ENCODE assay signal across 39 cellular contexts in the genomic region with DNA sequence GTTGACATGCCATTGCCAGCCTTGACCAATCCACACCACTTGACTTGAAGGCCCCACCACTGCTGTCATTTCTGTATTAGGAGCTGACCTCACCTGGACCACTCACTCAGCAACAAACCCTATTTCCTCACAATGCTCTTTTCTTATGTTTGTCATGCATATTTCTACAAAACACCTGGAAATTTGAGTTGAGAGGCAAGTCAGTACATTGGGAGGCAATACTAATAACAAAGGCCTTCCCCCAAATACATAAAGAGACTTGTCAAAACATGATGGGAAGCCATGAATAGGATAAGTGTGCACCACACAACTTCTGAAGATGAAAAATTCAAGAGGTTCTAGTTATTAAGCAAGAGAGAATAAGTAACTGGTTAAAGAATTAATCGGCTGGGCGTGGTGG.
"Had no signal": no experiment of that assay in that cellular context is flagged by ENCODE, and none has a peak within 500 bp of the region (broad histone marks: within the 10 kb centered on the region; RNA-seq: fewer than 3 reads in every experiment).

No MANE protein-coding gene starts in this region.

- H3K4me1 ChIP-seq: adrenal gland, body of pancreas, breast epithelium had no signal

- H3K27me3 Mint-ChIP-seq: activated B cell treated with CpG ODN at 0.5 μM for 24 hours had no signal

- H3K27ac Mint-ChIP-seq: activated B cell treated with CpG ODN at 0.5 μM for 24 hours; activated CD4-positive, alpha-beta memory T cell treated with anti-CD3 and anti-CD28 coated beads, Interleukin-2, amount 10 ng/mL, durations not matched to agents 7 days and 5 days; activated CD4-positive, alpha-beta T cell treated with anti-CD3 and anti-CD28 coated beads, Interleukin-2, amount 10 ng/mL, durations not matched to agents 24 days and 14 days; activated CD8-positive, alpha-beta memory T cell treated with anti-CD3 and anti-CD28 coated beads, Interleukin-2, amount 10 ng/mL, durations not matched to agents 7 days and 5 days; activated CD8-positive, alpha-beta T cell treated with anti-CD3 and anti-CD28 coated beads, Interleukin-2, amount 10 ng/mL, durations not matched to agents 7 days and 5 days; activated naive CD4-positive, alpha-beta T cell treated with anti-CD3 and anti-CD28 coated beads for 36 hours; activated naive CD4-positive, alpha-beta T cell treated with anti-CD3 and anti-CD28 coated beads, Interleukin-2, amount 50 U/mL, for 72 hours; activated naive CD8-positive, alpha-beta T cell treated with anti-CD3 and anti-CD28 coated beads for 36 hours; activated T-cell treated with anti-CD3 and anti-CD28 coated beads, Interleukin-2, amount 50 U/mL, for 24 hours; activated T-helper 2 cell treated with anti-CD3 and anti-CD28 coated beads, Interferon-gamma antibody, Interleukin-2, Interleukin-4, amounts not matched to agents 10 μg/mL and 5 μg/mL and 100 μg/mL, durations not matched to agents 14 hours and 24 hours and 36 hours; T-helper 1 cell treated with Interleukin-12 subunit alpha and Interleukin-12 subunit beta and Interleukin-4 antibody, amounts not matched to agents 30 μg/mL and 1 μg/mL, for 36 hours; T-helper 2 cell treated with Interferon-gamma antibody and Interleukin-4, amounts not matched to agents 5 μg/mL and 100 μg/mL, for 36 hours had no signal

- H3K4me3 ChIP-seq: adrenal gland, body of pancreas, breast epithelium, cardiac muscle cell had no signal

- H3K9me3 Mint-ChIP-seq: activated B cell treated with CpG ODN at 0.5 μM for 24 hours; activated CD4-positive, alpha-beta memory T cell treated with anti-CD3 and anti-CD28 coated beads, Interleukin-2, amount 10 ng/mL, durations not matched to agents 7 days and 5 days; activated CD4-positive, alpha-beta T cell treated with anti-CD3 and anti-CD28 coated beads, Interleukin-2, amount 10 ng/mL, durations not matched to agents 24 days and 14 days; activated naive CD4-positive, alpha-beta T cell treated with anti-CD3 and anti-CD28 coated beads for 36 hours; activated naive CD4-positive, alpha-beta T cell treated with anti-CD3 and anti-CD28 coated beads, Interleukin-2, amount 50 U/mL, for 72 hours; activated naive CD8-positive, alpha-beta T cell treated with anti-CD3 and anti-CD28 coated beads for 36 hours; activated T-cell treated with anti-CD3 and anti-CD28 coated beads, Interleukin-2, amount 50 U/mL, for 24 hours; activated T-helper 2 cell treated with anti-CD3 and anti-CD28 coated beads, Interferon-gamma antibody, Interleukin-2, Interleukin-4, amounts not matched to agents 10 μg/mL and 5 μg/mL and 100 μg/mL, durations not matched to agents 14 hours and 24 hours and 36 hours; central memory CD8-positive, alpha-beta T cell; T-helper 1 cell treated with Interleukin-12 subunit alpha and Interleukin-12 subunit beta and Interleukin-4 antibody, amounts not matched to agents 30 μg/mL and 1 μg/mL, for 36 hours; T-helper 2 cell treated with Interferon-gamma antibody and Interleukin-4, amounts not matched to agents 5 μg/mL and 100 μg/mL, for 36 hours had no signal

- H3K36me3 Mint-ChIP-seq: activated CD8-positive, alpha-beta memory T cell treated with anti-CD3 and anti-CD28 coated beads, Interleukin-2, amount 10 ng/mL, durations not matched to agents 7 days and 5 days; activated naive CD4-positive, alpha-beta T cell treated with anti-CD3 and anti-CD28 coated beads, Interleukin-2, amount 50 U/mL, for 72 hours; activated naive CD8-positive, alpha-beta T cell treated with anti-CD3 and anti-CD28 coated beads for 36 hours had no signal

- DNase-seq: activated B cell treated with CpG ODN at 0.5 μM for 24 hours; activated CD4-positive, alpha-beta memory T cell treated with anti-CD3 and anti-CD28 coated beads, Interleukin-2, amount 10 ng/mL, durations not matched to agents 7 days and 5 days; activated CD4-positive, alpha-beta T cell treated with anti-CD3 and anti-CD28 coated beads for 4 hours; activated CD4-positive, alpha-beta T cell treated with anti-CD3 and anti-CD28 coated beads, Interleukin-2, amount 10 ng/mL, durations not matched to agents 24 days and 14 days; activated CD4-positive, alpha-beta T cell treated with anti-CD3 and anti-CD28 coated beads, Interleukin-2, amount 50 U/mL, for 1 hour; activated CD4-positive, alpha-beta T cell treated with anti-CD3 and anti-CD28 coated beads, Interleukin-2, amount 50 U/mL, for 4 hours; activated CD4-positive, CD25-positive, alpha-beta regulatory T cell treated with anti-CD3 and anti-CD28 coated beads, Interleukin-2, amount 50 U/mL, for 72 hours; activated CD8-positive, alpha-beta memory T cell treated with anti-CD3 and anti-CD28 coated beads for 24 hours; activated CD8-positive, alpha-beta memory T cell treated with anti-CD3 and anti-CD28 coated beads, Interleukin-2, amount 10 ng/mL, durations not matched to agents 7 days and 5 days; activated CD8-positive, alpha-beta memory T cell treated with anti-CD3 and anti-CD28 coated beads, Interleukin-2, amount 50 U/mL, for 48 hours; activated CD8-positive, alpha-beta T cell treated with anti-CD3 and anti-CD28 coated beads, Interleukin-2, amount 10 ng/mL, durations not matched to agents 7 days and 5 days; activated effector memory CD4-positive, alpha-beta T cell treated with Interleukin-2 at 50 U/mL for 16 hours; activated gamma-delta T cell treated with Interleukin-2 at 50 U/mL for 16 hours; activated naive CD4-positive, alpha-beta T cell; activated naive CD4-positive, alpha-beta T cell treated with anti-CD3 and anti-CD28 coated beads for 36 hours; activated naive CD4-positive, alpha-beta T cell treated with anti-CD3 and anti-CD28 coated beads, Interleukin-2, amount 50 U/mL, for 16 hours; activated naive CD8-positive, alpha-beta T cell treated with anti-CD3 and anti-CD28 coated beads for 36 hours; activated T-cell treated with anti-CD3 and anti-CD28 coated beads, Interleukin-2, amount 50 U/mL, for 24 hours; activated T-cell treated with anti-CD3 and anti-CD28 coated beads, Interleukin-2, amount 50 U/mL, for 48 hours; adrenal gland; amniotic stem cell; aorta; body of pancreas; brain microvascular endothelial cell; caudate nucleus; cerebellar nuclear complex; T-helper 1 cell; T-helper 2 cell; T-helper 9 cell had no signal

- H3K4me3 Mint-ChIP-seq: activated B cell treated with CpG ODN at 0.5 μM for 24 hours; activated CD4-positive, alpha-beta memory T cell treated with anti-CD3 and anti-CD28 coated beads, Interleukin-2, amount 10 ng/mL, durations not matched to agents 7 days and 5 days; activated CD4-positive, alpha-beta T cell treated with anti-CD3 and anti-CD28 coated beads, Interleukin-2, amount 10 ng/mL, durations not matched to agents 24 days and 14 days; activated CD8-positive, alpha-beta memory T cell treated with anti-CD3 and anti-CD28 coated beads, Interleukin-2, amount 10 ng/mL, durations not matched to agents 7 days and 5 days; activated CD8-positive, alpha-beta T cell treated with anti-CD3 and anti-CD28 coated beads, Interleukin-2, amount 10 ng/mL, durations not matched to agents 7 days and 5 days; activated naive CD4-positive, alpha-beta T cell treated with anti-CD3 and anti-CD28 coated beads for 36 hours; activated naive CD8-positive, alpha-beta T cell treated with anti-CD3 and anti-CD28 coated beads for 36 hours; activated T-cell treated with anti-CD3 and anti-CD28 coated beads, Interleukin-2, amount 50 U/mL, for 24 hours; central memory CD8-positive, alpha-beta T cell; T-helper 1 cell treated with Interleukin-12 subunit alpha and Interleukin-12 subunit beta and Interleukin-4 antibody, amounts not matched to agents 30 μg/mL and 1 μg/mL, for 36 hours; T-helper 2 cell treated with Interferon-gamma antibody and Interleukin-4, amounts not matched to agents 5 μg/mL and 100 μg/mL, for 36 hours had no signal

- H3K27ac ChIP-seq: adrenal gland, body of pancreas, brain microvascular endothelial cell, breast epithelium, cardiac muscle cell, VCaP had no signal

- H3K36me3 ChIP-seq: adrenal gland, brain microvascular endothelial cell, breast epithelium, cardiac muscle cell had no signal

- FAIRE-seq: astrocyte, TTC549 had no signal

- H3K27me3 ChIP-seq: adrenal gland, body of pancreas, brain microvascular endothelial cell, breast epithelium, cardiac muscle cell had no signal

- ATAC-seq: activated CD8-positive, alpha-beta memory T cell treated with anti-CD3 and anti-CD28 coated beads, Interleukin-2, amount 10 ng/mL, durations not matched to agents 7 days and 5 days; activated CD8-positive, alpha-beta T cell treated with anti-CD3 and anti-CD28 coated beads, Interleukin-2, amount 10 ng/mL, durations not matched to agents 7 days and 5 days; activated naive CD4-positive, alpha-beta T cell treated with anti-CD3 and anti-CD28 coated beads, Interleukin-2, amount 50 U/mL, for 72 hours; body of pancreas had no signal

- H3K4me1 Mint-ChIP-seq: activated CD4-positive, alpha-beta memory T cell treated with anti-CD3 and anti-CD28 coated beads, Interleukin-2, amount 10 ng/mL, durations not matched to agents 7 days and 5 days; activated CD4-positive, alpha-beta T cell treated with anti-CD3 and anti-CD28 coated beads, Interleukin-2, amount 10 ng/mL, durations not matched to agents 24 days and 14 days; activated CD8-positive, alpha-beta memory T cell treated with anti-CD3 and anti-CD28 coated beads, Interleukin-2, amount 10 ng/mL, durations not matched to agents 7 days and 5 days; activated naive CD8-positive, alpha-beta T cell treated with anti-CD3 and anti-CD28 coated beads for 36 hours; central memory CD8-positive, alpha-beta T cell had no signal
